10 cellular contexts compared by ENCODE assay signal in the genomic region with DNA sequence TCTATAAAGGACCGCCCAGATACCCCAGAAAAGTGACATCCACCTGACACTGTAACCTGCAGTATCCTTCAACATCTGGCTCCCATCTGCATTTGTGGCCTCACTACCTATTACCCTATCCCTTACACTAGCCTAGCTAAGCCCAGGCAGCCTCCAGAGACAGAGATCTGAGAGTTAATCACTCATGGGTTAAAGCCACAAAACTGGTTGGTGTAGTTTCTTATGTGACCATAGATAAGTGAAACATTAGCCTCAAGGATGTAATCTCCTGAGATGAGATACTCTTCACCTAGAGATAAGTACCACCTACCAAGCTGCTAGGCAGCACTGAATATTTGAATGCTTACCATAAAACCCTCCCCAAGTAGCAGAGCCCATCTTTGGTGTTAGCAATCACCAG. TPM values are rescaled to one million over a fixed set of nuclear protein-coding genes. Genes with fewer than 3 reads are reported as not detected.
DNase-seq lines count a peak whose midpoint lies in the region; ATAC-seq and TF ChIP-seq lines count a peak whose summit lies in the region.
"Had no signal": no experiment of that assay in that cellular context is flagged by ENCODE, and none has a peak within 500 bp of the region (broad histone marks: within the 10 kb centered on the region; RNA-seq: fewer than 3 reads in every experiment).

No MANE protein-coding gene starts in this region.

- H3K9me3 ChIP-seq in SK-N-MC (ENCODE audit: low read depth, low read length) (no peaks in the 10 kb centered on the region), Peyer's patch (no peaks in the 10 kb centered on the region)
- H3K9me3 ChIP-seq: upper lobe of right lung had no signal

- H3K4me1 ChIP-seq in Peyer's patch, result no peaks in the 10 kb centered on the region
- H3K4me1 ChIP-seq: upper lobe of right lung had no signal

- ATAC-seq in GM18520 (IDR thresholded peaks at IDR 0.05; ENCODE audit: unreplicated experiment) (peak; percentile 81), GM21529 (IDR thresholded peaks at IDR 0.05; ENCODE audit: unreplicated experiment) (peak; percentile 91), HG03135 (IDR thresholded peaks at IDR 0.05; ENCODE audit: unreplicated experiment) (peak; percentile 97)
- ATAC-seq: upper lobe of right lung had no signal

- no peaks in the 10 kb centered on the region for H3K27me3 ChIP-seq in Peyer's patch
- H3K27me3 ChIP-seq: upper lobe of right lung had no signal

- peak overlapping the region; percentile 74; the same call in 1 of the 2 replicates for H3K27ac ChIP-seq in SK-N-MC
- no peak overlapping the region for H3K27ac ChIP-seq in Peyer's patch
- H3K27ac ChIP-seq: upper lobe of right lung had no signal

- no peak for TF ChIP-seq CTCF in Peyer's patch (IDR thresholded peaks at IDR 0.05)

- H3K4me3 ChIP-seq in SK-N-MC (no peak overlapping the region), Peyer's patch (no peak overlapping the region)
- H3K4me3 ChIP-seq: upper lobe of right lung had no signal

- no peak for TF ChIP-seq POLR2A in Peyer's patch (IDR thresholded peaks at IDR 0.05)

- H3K36me3 ChIP-seq in SK-N-MC (ENCODE audit: insufficient read depth, low read length) (peaks cover 3% of the 10 kb centered on the region; the same call in 1 of the 2 replicates), Peyer's patch (no peaks in the 10 kb centered on the region)
- H3K36me3 ChIP-seq: upper lobe of right lung had no signal

- no peak overlapping the region for H3K9ac ChIP-seq in SK-N-MC (ENCODE audit: insufficient read length)

- DNase-seq in SK-N-MC (ENCODE audit: low read depth, low spot score) (no peak), Peyer's patch (no peak), retina (no peak), nucleus accumbens (lab: John Stamatoyannopoulos, UW) (no peak), NCI-H1694 (lab: John Stamatoyannopoulos, UW) (no peak)
- DNase-seq: IMR-90, upper lobe of right lung had no signal

RNA-seq across cellular contexts. Expression of a gene that starts 35.4 kb away (rescaled TPM):
- total RNA-seq in Peyer's patch, result 10 to 100 TPM in 1 of 4 donors, 1 to 10 TPM in 3; 3.1 to 31.4 (median 4.8) TPM
